In the genomic region with DNA sequence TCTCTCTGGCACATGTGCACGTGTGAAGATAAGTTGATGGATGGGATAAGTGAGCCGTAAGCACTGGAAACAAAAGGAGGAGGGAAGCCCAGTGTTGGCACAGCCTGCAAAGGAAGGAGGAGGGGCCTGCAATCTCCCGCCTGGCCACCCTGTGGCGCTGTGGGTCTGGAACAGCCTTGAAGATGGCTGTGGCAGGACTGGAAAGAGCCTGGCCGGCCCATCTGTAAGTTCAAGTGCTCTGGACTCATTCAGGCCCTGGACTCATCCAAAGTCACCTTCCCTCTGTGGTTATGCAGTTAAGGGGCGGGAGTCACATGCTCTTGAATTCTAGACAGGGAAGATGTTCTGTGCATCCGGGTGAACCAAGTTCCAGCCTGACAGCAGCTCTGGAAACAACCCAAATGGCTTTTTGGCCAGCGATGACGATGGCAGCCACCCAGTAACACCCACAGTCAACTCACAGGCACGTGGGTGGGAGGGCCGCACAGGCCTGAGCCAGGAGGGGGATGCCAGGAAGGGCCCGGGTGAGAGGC, we compare ENCODE assay signal across 8 cellular contexts. TPM values are rescaled to one million over a fixed set of nuclear protein-coding genes. Genes with fewer than 3 reads are reported as not detected.
A peak's percentile ranks its signal among the peaks of the same experiment; 100 is the strongest.
DNase-seq lines count a peak whose midpoint lies in the region; ATAC-seq lines count a peak whose summit lies in the region.

No MANE protein-coding gene starts in this region.

- peaks cover 22% of the 10 kb centered on the region for H3K9me3 Mint-ChIP-seq in activated CD4-positive, alpha-beta T cell treated with anti-CD3 and anti-CD28 coated beads for 36 hours (ENCODE audit: low read depth)

- H3K27ac Mint-ChIP-seq in activated CD4-positive, alpha-beta T cell treated with anti-CD3 and anti-CD28 coated beads for 36 hours, result no peak overlapping the region

- H3K4me1 ChIP-seq in skeletal muscle satellite cell (ENCODE audit: control insufficient read depth, insufficient read depth, low read length), result peaks cover 12% of the 10 kb centered on the region

- H3K4me2 ChIP-seq in skeletal muscle satellite cell (ENCODE audit: low read length), result peak overlapping the region; percentile 1

- in situ Hi-C loops in ACHN (cut with HindIII; ENCODE audit: low pct_ligation_motif_present, low pct_unique_long_range_greater_than_20kb, low sequenced_read_pairs), result no loop called here

- H3K36me3 ChIP-seq in skeletal muscle satellite cell (ENCODE audit: insufficient read depth, low read length), result no peaks in the 10 kb centered on the region

- CTCF ChIA-PET in activated CD4-positive, alpha-beta T cell treated with anti-CD3 and anti-CD28 coated beads for 36 hours (lab: Charles Lee), result interaction anchor here (0.7 kb wide), 1 partner anchor 165 kb away, joined by 3 read pairs; no protein-coding TSS in a partner anchor

- H3K9me3 ChIP-seq in skeletal muscle satellite cell (replicated peaks; ENCODE audit: low read length), result peaks cover 4% of the 10 kb centered on the region

- no peak overlapping the region for H3K4me3 Mint-ChIP-seq in activated CD4-positive, alpha-beta T cell treated with anti-CD3 and anti-CD28 coated beads for 36 hours

- peak; percentile 61 for DNase-seq in activated CD4-positive, alpha-beta T cell treated with anti-CD3 and anti-CD28 coated beads for 36 hours
- no peak for DNase-seq in activated CD4-positive, alpha-beta T cell treated with anti-CD3 and anti-CD28 coated beads, Interleukin-2, amount 50 U/mL, for 4 hours
- DNase-seq in NCI-H1092 (lab: John Stamatoyannopoulos, UW), result peak; percentile 25
- peak; percentile 59 for DNase-seq in astrocyte of the hippocampus (ENCODE audit: low read depth, low spot score)
- peak; percentile 70 to 78 for DNase-seq in hippocampal formation (lab: John Stamatoyannopoulos, UW)
- DNase-seq in ACHN, result no peak

- no peak for ATAC-seq in activated CD4-positive, alpha-beta T cell treated with anti-CD3 and anti-CD28 coated beads for 36 hours
- no peak for ATAC-seq in HG02981 (IDR thresholded peaks at IDR 0.05; ENCODE audit: unreplicated experiment)

- no peaks in the 10 kb centered on the region for H3K4me1 Mint-ChIP-seq in activated CD4-positive, alpha-beta T cell treated with anti-CD3 and anti-CD28 coated beads for 36 hours

- H3K4me3 ChIP-seq in skeletal muscle satellite cell (ENCODE audit: low read length), result no peak overlapping the region

- H3K9ac ChIP-seq in skeletal muscle satellite cell (ENCODE audit: low read depth, low read length), result no peak overlapping the region

- H3K27me3 Mint-ChIP-seq in activated CD4-positive, alpha-beta T cell treated with anti-CD3 and anti-CD28 coated beads for 36 hours, result no peaks in the 10 kb centered on the region

- intact Hi-C loops in activated CD4-positive, alpha-beta T cell treated with anti-CD3 and anti-CD28 coated beads for 36 hours (cut with DNase I, micrococcal nuclease), result no loop called here

- peaks cover 31% of the 10 kb centered on the region for H3K36me3 Mint-ChIP-seq in activated CD4-positive, alpha-beta T cell treated with anti-CD3 and anti-CD28 coated beads for 36 hours (ENCODE audit: low read depth)

- no peaks in the 10 kb centered on the region for H3K27me3 ChIP-seq in skeletal muscle satellite cell (ENCODE audit: control insufficient read depth, insufficient read depth, low read length)

- POLR2A ChIA-PET in activated CD4-positive, alpha-beta T cell treated with anti-CD3 and anti-CD28 coated beads for 36 hours (lab: Charles Lee), result no interaction called here

RNA-seq across cellular contexts. Expression of a gene that starts 50.4 kb away (rescaled TPM):
- total RNA-seq in activated CD4-positive, alpha-beta T cell treated with anti-CD3 and anti-CD28 coated beads for 36 hours, result not detected
- not detected in 2 replicates for total RNA-seq in skeletal muscle satellite cell (2012; rRNA removed)

Comparison
In these comparisons a context has a peak if more than half of its experiments do, and no peak if none do; other contexts are left out.
1. DNase-seq: peak in activated CD4-positive, alpha-beta T cell treated with anti-CD3 and anti-CD28 coated beads for 36 hours (single experiment), NCI-H1092 (single experiment), astrocyte of the hippocampus (single experiment) and hippocampal formation (2 of 2); none in activated CD4-positive, alpha-beta T cell treated with anti-CD3 and anti-CD28 coated beads, Interleukin-2, amount 50 U/mL, for 4 hours (0 of 2) and ACHN (single experiment).